ENCODE assay signal across 25 cellular contexts in genomic region chr10:80264081-80265056, GRCh38. TPM values are rescaled to one million over a fixed set of nuclear protein-coding genes. Genes with fewer than 3 reads are reported as not detected.
A peak's percentile ranks its signal among the peaks of the same experiment; 100 is the strongest.
DNase-seq lines count a peak whose midpoint lies in the region; ATAC-seq, FAIRE-seq and TF ChIP-seq lines count a peak whose summit lies in the region.
"Had no signal": no experiment of that assay in that cellular context is flagged by ENCODE, and none has a peak within 500 bp of the region (broad histone marks: within the 10 kb centered on the region; RNA-seq: fewer than 3 reads in every experiment).

No MANE protein-coding gene starts in this region.

- no peak overlapping the region for H3K56ac ChIP-seq in H1 (replicated peaks; ENCODE audit: insufficient read length, low read depth, low read length)

- H3K4me1 Mint-ChIP-seq in GM23338, result peaks cover 11% of the 10 kb centered on the region
- H3K4me1 Mint-ChIP-seq: CD4-positive, CD25-positive, alpha-beta regulatory T cell had no signal

- no peak for TF ChIP-seq RAD21 in H1 (IDR thresholded peaks at IDR 0.05 in 1 of 2, conservative IDR thresholded peaks at IDR 0.05 in 1 of 2; ENCODE audit: low read depth in 2 of 2, low read length in 2 of 2)

- no peak overlapping the region for H3K18ac ChIP-seq in H1 (ENCODE audit: extremely low read depth, low read length)
- no peak overlapping the region for H3K18ac ChIP-seq in mesenchymal stem cell (ENCODE audit: low read depth in 1 of 2, low read length in 2 of 2)
- no peak overlapping the region for H3K18ac ChIP-seq in trophoblast cell (ENCODE audit: low read length)

- no peaks in the 10 kb centered on the region for H4K20me1 ChIP-seq in GM23338 (replicated peaks; ENCODE audit: insufficient read depth)
- H4K20me1 ChIP-seq in H1 (replicated peaks in 1 of 2; ENCODE audit: control insufficient read depth in 1 of 2, insufficient read depth in 2 of 2, low read length in 2 of 2), result no peaks in the 10 kb centered on the region

- H2AK5ac ChIP-seq in H1 (ENCODE audit: low read depth, low read length), result 0 out of 2 replicates have a peak overlapping the region, but pooled peaks have one; percentile 7
- H2AK5ac ChIP-seq in mesenchymal stem cell (ENCODE audit: low read length, severe bottlenecking), result no peak overlapping the region
- H2AK5ac ChIP-seq in trophoblast cell (ENCODE audit: low read length), result no peak overlapping the region

- H2BK15ac ChIP-seq in H1 (ENCODE audit: low read length) (peak overlapping the region; percentile 76; the same call in 1 of the 2 replicates), mesenchymal stem cell (ENCODE audit: low read depth, poor library complexity, severe bottlenecking) (no peak overlapping the region)

- no peak overlapping the region for H4K5ac ChIP-seq in H1 (ENCODE audit: insufficient read length, low read depth, low read length)

- no peak overlapping the region for H3K4me3 Mint-ChIP-seq in GM23338
- H3K4me3 Mint-ChIP-seq: CD4-positive, CD25-positive, alpha-beta regulatory T cell had no signal

- H3K27ac Mint-ChIP-seq in GM23338, result no peak overlapping the region
- H3K27ac Mint-ChIP-seq: CD4-positive, CD25-positive, alpha-beta regulatory T cell had no signal

- H3K36me3 Mint-ChIP-seq in GM23338 (ENCODE audit: low read depth), result peaks cover 5% of the 10 kb centered on the region
- H3K36me3 Mint-ChIP-seq: CD4-positive, CD25-positive, alpha-beta regulatory T cell had no signal

- H3K79me2 ChIP-seq in GM23338 (replicated peaks; ENCODE audit: insufficient read depth) (no peaks in the 10 kb centered on the region), H1 (ENCODE audit: control insufficient read depth in 1 of 2, insufficient read depth in 2 of 2, low read length in 2 of 2) (no peaks in the 10 kb centered on the region), trophoblast cell (ENCODE audit: control insufficient read depth, insufficient read depth, low read length, poor library complexity) (no peaks in the 10 kb centered on the region)

- H3K4me1 ChIP-seq in GM23338 (ENCODE audit: insufficient read depth) (peaks cover 18% of the 10 kb centered on the region), H1 (replicated peaks in 1 of 4; ENCODE audit: control insufficient read depth in 3 of 4, insufficient read depth in 4 of 4, low read length in 3 of 4) (peaks cover 0 to 13% (median 6%) of the 10 kb centered on the region in 4 experiments; a peak in 3 of 7 replicates), mesenchymal stem cell (ENCODE audit: control insufficient read depth, insufficient read depth, low read depth, low read length) (no peaks in the 10 kb centered on the region), trophoblast cell (ENCODE audit: control insufficient read depth in 1 of 2, insufficient read depth in 2 of 2, low read length in 2 of 2) (peaks cover 7 to 16% of the 10 kb centered on the region in 2 experiments)

- no peak for TF ChIP-seq POLR2A in H1 (IDR thresholded peaks at IDR 0.05; ENCODE audit: control extremely low read depth in 1 of 2, low read depth in 2 of 2, low read length in 2 of 2)

- peak overlapping the region; percentile 5; the same call in 1 of the 2 replicates for H2BK20ac ChIP-seq in H1 (ENCODE audit: low read length)

- H3K36me3 ChIP-seq in GM23338 (ENCODE audit: insufficient read depth) (no peaks in the 10 kb centered on the region), H1 (ENCODE audit: control insufficient read depth in 2 of 4, insufficient read depth in 4 of 4, low read length in 3 of 4) (no peaks in the 10 kb centered on the region), mesenchymal stem cell (ENCODE audit: control insufficient read depth in 1 of 2, insufficient read depth in 2 of 2, low read depth in 1 of 2, low read length in 2 of 2) (no peaks in the 10 kb centered on the region), trophoblast cell (ENCODE audit: control insufficient read depth in 1 of 2, insufficient read depth in 2 of 2, low read length in 2 of 2) (no peaks in the 10 kb centered on the region)
- H3K36me3 ChIP-seq: MG63 had no signal

- FAIRE-seq in H1 (lab: Jason Lieb, UNC), result no peak
- FAIRE-seq: H54 had no signal

- H3K9me2 ChIP-seq in GM23338 (ENCODE audit: insufficient read depth), result 0 out of 2 replicates have a peak, but pooled peaks cover 4% of the 10 kb centered on the region

- H3K79me1 ChIP-seq in H1 (ENCODE audit: low read depth, low read length) (no peaks in the 10 kb centered on the region), mesenchymal stem cell (replicated peaks; ENCODE audit: low read length, poor library complexity, severe bottlenecking) (no peaks in the 10 kb centered on the region), trophoblast cell (ENCODE audit: low read length) (no peaks in the 10 kb centered on the region)

- H3K27ac ChIP-seq in GM23338 (ENCODE audit: low read depth), result no peak overlapping the region
- H3K27ac ChIP-seq in H1 (ENCODE audit: low read depth, low read length), result no peak overlapping the region
- H3K27ac ChIP-seq in mesenchymal stem cell (ENCODE audit: low read length, poor library complexity, severe bottlenecking), result no peak overlapping the region
- no peak overlapping the region for H3K27ac ChIP-seq in trophoblast cell (ENCODE audit: low read depth, low read length)
- no peak overlapping the region for H3K27ac ChIP-seq in RWPE1

- TF ChIP-seq CTCF in GM23338 (conservative IDR thresholded peaks at IDR 0.05; ENCODE audit: low read depth in 2 of 2) (no peak), H1 (IDR thresholded peaks at IDR 0.05; ENCODE audit: control extremely low read depth in 1 of 3, insufficient read depth in 1 of 3, low read depth in 1 of 3, low read length in 3 of 3) (no peak), RWPE1 (conservative IDR thresholded peaks at IDR 0.05; ENCODE audit: low read depth) (no peak)

- H2BK5ac ChIP-seq in H1 (ENCODE audit: low read depth, low read length) (0 out of 2 replicates have a peak overlapping the region, but pooled peaks have one; percentile 27), mesenchymal stem cell (ENCODE audit: low read depth, low read length, poor library complexity, severe bottlenecking) (no peak overlapping the region), trophoblast cell (ENCODE audit: low read depth, low read length, poor library complexity) (no peak overlapping the region)

- H3K27me3 ChIP-seq in GM23338 (ENCODE audit: insufficient read depth) (no peaks in the 10 kb centered on the region), H1 (replicated peaks in 1 of 4; ENCODE audit: control insufficient read depth in 3 of 4, extremely low read depth in 1 of 4, insufficient read depth in 3 of 4, low read length in 3 of 4) (no peaks in the 10 kb centered on the region; a peak in 1 of 7 replicates), mesenchymal stem cell (ENCODE audit: control insufficient read depth in 1 of 2, insufficient read depth in 1 of 2, low read length in 2 of 2) (peaks cover 6 to 28% of the 10 kb centered on the region in 2 experiments), trophoblast cell (ENCODE audit: insufficient read depth, low read length) (no peaks in the 10 kb centered on the region)
- H3K27me3 ChIP-seq: MG63 had no signal

- H3F3A ChIP-seq in GM23338 (replicated peaks; ENCODE audit: low read depth), result no peaks in the 10 kb centered on the region

- H4K8ac ChIP-seq in H1 (ENCODE audit: extremely low read depth, insufficient read depth, low read length) (no peak overlapping the region; the same call in 1 of the 2 replicates), mesenchymal stem cell (ENCODE audit: low read length) (peak overlapping the region; percentile 39), trophoblast cell (ENCODE audit: low read depth, low read length) (no peak overlapping the region)

- DNase-seq in GM23338 (ENCODE audit: low spot score), result no peak
- no peak for DNase-seq in H1 (ENCODE audit: low read depth in 1 of 2, low spot score in 2 of 2)
- no peak for DNase-seq in mesenchymal stem cell
- peak; percentile 71 to 85 for DNase-seq in trophoblast cell
- DNase-seq in HUDEP-2 (lab: John Stamatoyannopoulos, UW; ENCODE audit: unreplicated experiment in 76 of 76), result no peak
- DNase-seq in RWPE1 (ENCODE audit: low spot score), result no peak
- DNase-seq: CD4-positive, CD25-positive, alpha-beta regulatory T cell; DMS153; DND-41; KBM-7; MG63; NCI-H1105 treated with DMSO at 0.1 percent for 48 hours; NCI-H146; NCI-H1930; NCI-H2107; NCI-H446; NCI-H524 treated with DMSO at 0.1 percent for 48 hours; NCI-H774; NK-92 treated with Interleukin-12 subunit alpha and Interleukin-12 subunit beta, amount 100 ng/mL, for 24 hours; PC-3; Right ventricle myocardium superior had no signal

- H3K9me3 ChIP-seq in H1 (ENCODE audit: insufficient read depth in 2 of 2, low read depth in 1 of 2, low read length in 1 of 2), result 0 out of 4 replicates have a peak, but pooled peaks cover 3 to 4% of the 10 kb centered on the region in 2 experiments
- peaks cover 4% of the 10 kb centered on the region for H3K9me3 ChIP-seq in mesenchymal stem cell (ENCODE audit: control insufficient read depth, low read length)
- no peaks in the 10 kb centered on the region for H3K9me3 ChIP-seq in trophoblast cell (ENCODE audit: insufficient read depth, low read depth, low read length)
- H3K9me3 ChIP-seq: MG63 had no signal

- peak overlapping the region; percentile 6; the same call in 1 of the 2 replicates for H2BK12ac ChIP-seq in H1 (ENCODE audit: low read depth, low read length)
- no peak overlapping the region for H2BK12ac ChIP-seq in mesenchymal stem cell (ENCODE audit: low read length in 2 of 2)
- H2BK12ac ChIP-seq in trophoblast cell (ENCODE audit: low read length), result no peak overlapping the region

- H4K91ac ChIP-seq in H1 (replicated peaks; ENCODE audit: insufficient read length, low read length), result no peak overlapping the region
- H4K91ac ChIP-seq in mesenchymal stem cell (ENCODE audit: low read length), result no peak overlapping the region
- H4K91ac ChIP-seq in trophoblast cell (ENCODE audit: low read depth, low read length), result no peak overlapping the region

- H3K23me2 ChIP-seq in H1 (ENCODE audit: low read depth, low read length), result no peaks in the 10 kb centered on the region

- no peak overlapping the region for H4K12ac ChIP-seq in trophoblast cell (ENCODE audit: low read depth, low read length)

- H3K14ac ChIP-seq in H1 (ENCODE audit: insufficient read length) (no peak overlapping the region), mesenchymal stem cell (ENCODE audit: low read length in 2 of 2) (peak overlapping the region in 1 of 2 experiments; percentile 41), trophoblast cell (ENCODE audit: low read length) (no peak overlapping the region)

- peak overlapping the region; percentile 29 for H3K4ac ChIP-seq in H1 (replicated peaks; ENCODE audit: insufficient read length, low read depth, low read length)
- H3K4ac ChIP-seq in mesenchymal stem cell (ENCODE audit: low read depth in 1 of 2, low read length in 2 of 2), result no peak overlapping the region
- no peak overlapping the region for H3K4ac ChIP-seq in trophoblast cell (ENCODE audit: low read depth, low read length)

- H3K4me3 ChIP-seq in GM23338, result no peak overlapping the region
- no peak overlapping the region for H3K4me3 ChIP-seq in H1 (ENCODE audit: extremely low read depth in 1 of 4, insufficient read depth in 2 of 4, low read depth in 3 of 4, low read length in 4 of 4)
- H3K4me3 ChIP-seq in mesenchymal stem cell (ENCODE audit: insufficient read depth in 1 of 2, low read depth in 1 of 2, low read length in 2 of 2), result no peak overlapping the region
- no peak overlapping the region for H3K4me3 ChIP-seq in trophoblast cell (ENCODE audit: low read depth, low read length)
- H3K4me3 ChIP-seq: MG63 had no signal

- TF ChIP-seq EP300 in H1 (IDR thresholded peaks at IDR 0.05; ENCODE audit: borderline replicate concordance in 1 of 2, low read depth in 2 of 2, low read length in 2 of 2), result no peak

- H2BK120ac ChIP-seq in H1 (replicated peaks; ENCODE audit: low read depth, low read length) (no peak overlapping the region), mesenchymal stem cell (ENCODE audit: low read depth, low read length) (no peak overlapping the region), trophoblast cell (ENCODE audit: insufficient read depth, low read length, poor library complexity) (no peak overlapping the region)

- peaks cover 20% of the 10 kb centered on the region; the same call in 2 of the 3 replicates for H3K9me3 Mint-ChIP-seq in GM23338

- WGBS in H1 (ENCODE audit: extremely low coverage in 1 of 2, insufficient coverage in 1 of 2, insufficient read length in 1 of 2, insufficient replicate concordance in 2 of 2, low coverage in 1 of 2, low lambda C conversion rate in 2 of 2, missing lambda C conversion rate in 1 of 2), 2 experiments, result 80% methylated on average over 25 of the region's 25 CpGs; no CpG with 5 or more reads in 1 of the 2 experiments
- 81% methylated on average over 20 of the region's 25 CpGs for WGBS in mesenchymal stem cell
- no CpG with 5 or more reads among the region's 25 CpGs for WGBS in trophoblast cell (ENCODE audit: extremely low coverage, insufficient coverage, insufficient read length)

- POLR2A ChIA-PET in H1 (lab: Charles Lee; ENCODE audit: partially characterized antibody), result no interaction called here
- POLR2A ChIA-PET in RWPE1 (lab: Yijun Ruan, JAX; ENCODE audit: low non-redundant PET), result no interaction called here

- H3K9ac ChIP-seq in H1 (replicated peaks in 1 of 4; ENCODE audit: extremely low read depth in 1 of 4, low read depth in 3 of 4, low read length in 3 of 4) (no peak overlapping the region), mesenchymal stem cell (ENCODE audit: low read length) (no peak overlapping the region), trophoblast cell (ENCODE audit: low read length) (no peak overlapping the region)

- CTCF ChIA-PET in H1 (lab: Charles Lee; ENCODE audit: partially characterized antibody) (interaction anchor here (0.9 to 2.3 kb wide), 3 partner anchors 9 to 241 kb away, joined by 3 to 8 read pairs (median 3); no protein-coding TSS in a partner anchor), RWPE1 (lab: Yijun Ruan, JAX) (no interaction called here)

- peaks cover 4% of the 10 kb centered on the region for H3K27me3 Mint-ChIP-seq in GM23338 (ENCODE audit: insufficient read depth, low read depth, poor library complexity)

- H3K4me2 ChIP-seq in GM23338 (no peak overlapping the region), H1 (ENCODE audit: insufficient read depth in 1 of 2, low read depth in 2 of 2, low read length in 2 of 2) (no peak overlapping the region), mesenchymal stem cell (ENCODE audit: low read length, poor library complexity, severe bottlenecking) (no peak overlapping the region), trophoblast cell (ENCODE audit: low read length) (no peak overlapping the region)

- ATAC-seq in GM23338, result no peak
- ATAC-seq in GM18520 (IDR thresholded peaks at IDR 0.05; ENCODE audit: unreplicated experiment), result no peak
- ATAC-seq: PC-3 had no signal

- no peak overlapping the region for H3K23ac ChIP-seq in H1 (ENCODE audit: insufficient read length)
- H3K23ac ChIP-seq in mesenchymal stem cell (ENCODE audit: low read length in 2 of 2), result no peak overlapping the region
- no peak overlapping the region for H3K23ac ChIP-seq in trophoblast cell (ENCODE audit: low read length)

- H2AFZ ChIP-seq in GM23338, result 0 out of 2 replicates have a peak overlapping the region, but pooled peaks have one; percentile 32
- peak overlapping the region; percentile 27; the same call in 1 of the 2 replicates for H2AFZ ChIP-seq in H1 (ENCODE audit: low read length)
- H2AFZ ChIP-seq in mesenchymal stem cell (ENCODE audit: low read depth, low read length), result no peak overlapping the region
- no peak overlapping the region for H2AFZ ChIP-seq in trophoblast cell (ENCODE audit: insufficient read depth, low read length, poor library complexity)

RNA-seq across cellular contexts. Expression of gene MAT1A, which starts 25.1 kb away (rescaled TPM):
- total RNA-seq in GM23338 (2014; rRNA removed; shearing (Covaris generic)), result 6.5 and 8.0 TPM in 2 replicates
- 0.97 and 1.3 TPM in 2 replicates for polyA plus RNA-seq in GM23338 (2016; fragmentation: Nextera tagmentation; extraction: Ambion mirVana)
- total RNA-seq in H1 (2021; fragmentation: NEBNext Ultra II Directional; extraction: Animal tissue kit (Norgen Biotek cat#: 25700)), result 2.9 and 4.1 TPM in 2 replicates
- 4.4 and 6.4 TPM in 2 replicates for polyA plus RNA-seq in H1 (2011; rRNA removed)
- 6.7 TPM for polyA plus RNA-seq in H1 (2011; cell fraction: cytosol; rRNA removed)
- 8.5 TPM for polyA plus RNA-seq in H1 (2011; cell fraction: nucleus; rRNA removed)
- polyA plus RNA-seq in H1 (2012, experiment 1 of 2), result 2.8 to 7.4 TPM (median 4.6 TPM) in 4 replicates
- polyA plus RNA-seq in H1 (2012, experiment 2 of 2), result 2.4 TPM
- 1.5 TPM for polyA plus RNA-seq in H1 (2013, experiment 1 of 2)
- polyA plus RNA-seq in H1 (2013, experiment 2 of 2), result 1.3 TPM
- polyA minus RNA-seq in H1 (2011; rRNA and poly(A)+ RNA removed), result 4.6 and 6.7 TPM in 2 replicates
- 3.4 TPM for polyA minus RNA-seq in H1 (2011; cell fraction: cytosol; rRNA and poly(A)+ RNA removed)
- 1.5 TPM for polyA minus RNA-seq in H1 (2011; cell fraction: nucleus; rRNA and poly(A)+ RNA removed)
- 0.11 TPM for polyA plus RNA-seq in mesenchymal stem cell (2013, experiment 1 of 2)
- polyA plus RNA-seq in mesenchymal stem cell (2013, experiment 2 of 2), result 0.05 TPM
- 0.08 and 0.16 TPM in 2 replicates for polyA plus RNA-seq in trophoblast cell (2013)
- total RNA-seq: CD4-positive, CD25-positive, alpha-beta regulatory T cell; LHCN-M2; PC-3 had no signal
- polyA plus RNA-seq: BJ; CD4-positive, CD25-positive, alpha-beta regulatory T cell had no signal

RNA-seq across cellular contexts. Expression of gene ANXA11, which starts 59.0 kb away (rescaled TPM):
- total RNA-seq in GM23338 (2014; rRNA removed; shearing (Covaris generic)), result 38.9 and 42.3 TPM in 2 replicates
- 70.0 and 73.7 TPM in 2 replicates for polyA plus RNA-seq in GM23338 (2016; fragmentation: Nextera tagmentation; extraction: Ambion mirVana)
- total RNA-seq in H1 (2021; fragmentation: NEBNext Ultra II Directional; extraction: Animal tissue kit (Norgen Biotek cat#: 25700)), result 70.6 and 84.9 TPM in 2 replicates
- 40.5 and 58.7 TPM in 2 replicates for polyA plus RNA-seq in H1 (2011; rRNA removed)
- 38.1 TPM for polyA plus RNA-seq in H1 (2011; cell fraction: cytosol; rRNA removed)
- 50.9 TPM for polyA plus RNA-seq in H1 (2011; cell fraction: nucleus; rRNA removed)
- polyA plus RNA-seq in H1 (2012, experiment 1 of 2), result 113 to 134 TPM (median 126 TPM) in 4 replicates
- polyA plus RNA-seq in H1 (2012, experiment 2 of 2), result 58.1 TPM
- 193 TPM for polyA plus RNA-seq in H1 (2013, experiment 1 of 2)
- polyA plus RNA-seq in H1 (2013, experiment 2 of 2), result 199 TPM
- 27.2 and 42.8 TPM in 2 replicates for polyA minus RNA-seq in H1 (2011; rRNA and poly(A)+ RNA removed)
- 29.3 TPM for polyA minus RNA-seq in H1 (2011; cell fraction: cytosol; rRNA and poly(A)+ RNA removed)
- polyA minus RNA-seq in H1 (2011; cell fraction: nucleus; rRNA and poly(A)+ RNA removed), result 26.1 TPM
- polyA plus RNA-seq in mesenchymal stem cell (2013, experiment 1 of 2), result 670 TPM
- 665 TPM for polyA plus RNA-seq in mesenchymal stem cell (2013, experiment 2 of 2)
- polyA plus RNA-seq in trophoblast cell (2013), result 460 and 504 TPM in 2 replicates

Comparison
In these comparisons a context has a peak if more than half of its experiments do, and no peak if none do; other contexts are left out.
1. DNase-seq: peak in trophoblast cell (2 of 2); none in GM23338 (single experiment), H1 (0 of 2), mesenchymal stem cell (single experiment), HUDEP-2 (0 of 76) and RWPE1 (single experiment).
2. H2AFZ ChIP-seq: peak in GM23338 (single experiment) and H1 (single experiment); none in mesenchymal stem cell (single experiment) and trophoblast cell (single experiment).